8 cellular contexts compared by ENCODE assay signal in genomic region chr10:91251430-91252056, GRCh38. TPM values are rescaled to one million over a fixed set of nuclear protein-coding genes. Genes with fewer than 3 reads are reported as not detected.
A peak's percentile ranks its signal among the peaks of the same experiment; 100 is the strongest.
DNase-seq lines count a peak whose midpoint lies in the region; ATAC-seq and TF ChIP-seq lines count a peak whose summit lies in the region.

No MANE protein-coding gene starts in this region.

- DNase-seq in CD1c-positive myeloid dendritic cell (ENCODE audit: extremely low spot score) = peak; percentile 77
- peak; percentile 16 for DNase-seq in NCI-H1436 treated with DMSO at 0.1 percent for 48 hours (lab: John Stamatoyannopoulos, UW)
- DNase-seq in cerebellum (ENCODE audit: low spot score) = peak; percentile 58
- DNase-seq in kidney tubule cell (ENCODE audit: low spot score) = peak; percentile 55
- peak; percentile 54 for DNase-seq in stimulated activated CD4-positive, alpha-beta T cell treated with anti-CD3 and anti-CD28 coated beads, Interleukin-4, amount 100 ng/mL, for 24 hours

- ATAC-seq in GM19452 (IDR thresholded peaks at IDR 0.05; ENCODE audit: unreplicated experiment) = peak; percentile 77
- no peak for ATAC-seq in HG02571 (IDR thresholded peaks at IDR 0.05; ENCODE audit: unreplicated experiment)

- TF ChIP-seq CTCF in VCaP (conservative IDR thresholded peaks at IDR 0.05) = peak; percentile 93

- no peak overlapping the region for H3K27ac ChIP-seq in VCaP

RNA-seq across cellular contexts. Expression of gene PCGF5, which starts 31.1 kb away (rescaled TPM):
- total RNA-seq in cerebellum = 19.6 TPM

Comparison
In these comparisons a context has a peak if more than half of its experiments do, and no peak if none do; other contexts are left out.
1. DNase-seq: peak in every context shown above with its lines; median percentile 77 in CD1c-positive myeloid dendritic cell; 58 in cerebellum; 55 in kidney tubule cell; 54 in stimulated activated CD4-positive, alpha-beta T cell treated with anti-CD3 and anti-CD28 coated beads, Interleukin-4, amount 100 ng/mL, for 24 hours; 16 in NCI-H1436 treated with DMSO at 0.1 percent for 48 hours.